ENCODE assay signal across 29 cellular contexts in the genomic region with DNA sequence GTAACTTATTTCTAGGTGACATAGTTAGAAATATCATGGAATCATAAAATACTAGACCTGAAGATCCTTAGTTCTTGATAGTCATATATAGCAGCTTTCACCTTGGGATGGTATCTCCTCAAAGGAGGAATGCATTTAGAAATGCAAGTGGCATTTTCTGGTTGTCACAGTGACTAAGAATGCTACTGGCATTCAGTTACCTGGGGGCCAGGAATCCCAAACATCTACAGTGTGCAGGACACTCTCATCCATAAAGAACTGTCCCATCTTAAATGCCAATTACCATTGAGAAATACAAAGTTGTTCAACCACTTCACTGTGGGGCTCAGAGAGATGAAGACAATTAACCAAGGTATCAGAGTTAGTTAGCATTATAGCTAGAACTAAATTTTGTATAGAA.
"Had no signal": no experiment of that assay in that cellular context is flagged by ENCODE, and none has a peak within 500 bp of the region (broad histone marks: within the 10 kb centered on the region; RNA-seq: fewer than 3 reads in every experiment).

No MANE protein-coding gene starts in this region.

- H3K9me3 Mint-ChIP-seq: activated CD4-positive, alpha-beta memory T cell treated with anti-CD3 and anti-CD28 coated beads for 36 hours; activated CD4-positive, alpha-beta T cell treated with anti-CD3 and anti-CD28 coated beads, Interleukin-2, amount 10 ng/mL, durations not matched to agents 7 days and 5 days; activated naive CD4-positive, alpha-beta T cell treated with anti-CD3 and anti-CD28 coated beads for 36 hours; activated T-helper 17 cell treated with anti-CD3 and anti-CD28 coated beads, Interleukin-2, amount 50 U/mL, for 72 hours; brain; T-cell had no signal

- H3K27ac Mint-ChIP-seq: activated CD4-positive, alpha-beta memory T cell treated with anti-CD3 and anti-CD28 coated beads for 36 hours; activated CD4-positive, alpha-beta T cell treated with anti-CD3 and anti-CD28 coated beads, Interleukin-2, amount 10 ng/mL, durations not matched to agents 7 days and 5 days; activated naive CD4-positive, alpha-beta T cell treated with anti-CD3 and anti-CD28 coated beads for 36 hours; activated naive CD8-positive, alpha-beta T cell; activated T-helper 17 cell treated with anti-CD3 and anti-CD28 coated beads, Interleukin-2, amount 50 U/mL, for 72 hours; T-cell had no signal

- H3K27ac ChIP-seq: SK-N-MC had no signal

- ATAC-seq: activated T-helper 17 cell treated with anti-CD3 and anti-CD28 coated beads, Interleukin-2, amount 50 U/mL, for 72 hours; T-cell had no signal

- H3K4me3 ChIP-seq: SK-N-MC had no signal

- DNase-seq: activated CD4-positive, alpha-beta memory T cell treated with anti-CD3 and anti-CD28 coated beads for 36 hours; activated CD4-positive, alpha-beta T cell treated with anti-CD3 and anti-CD28 coated beads, Interleukin-2, amount 10 ng/mL, durations not matched to agents 7 days and 5 days; activated CD4-positive, CD25-positive, alpha-beta regulatory T cell; activated CD8-positive, alpha-beta memory T cell treated with anti-CD3 and anti-CD28 coated beads for 24 hours; activated gamma-delta T cell; activated naive CD4-positive, alpha-beta T cell treated with anti-CD3 and anti-CD28 coated beads for 36 hours; activated T-cell treated with anti-CD3 and anti-CD28 coated beads, Interleukin-2, amount 50 U/mL, for 48 hours; amygdala; Kasumi-1; KBM-7; MV-4-11; NCI-H1092 treated with DMSO at 0.1 percent for 48 hours; NCI-H1417 treated with DMSO at 0.1 percent for 48 hours; NCI-H1694; NCI-H2029; NCI-H2107; NCI-H446; NCI-H524 treated with DMSO at 0.1 percent for 48 hours; NCI-H82; OCI-M1; T-cell; T-helper 2 cell; T1000 had no signal

- FAIRE-seq: astrocyte, TTC549 had no signal

- H3K27me3 Mint-ChIP-seq: brain had no signal

- H3K36me3 Mint-ChIP-seq: activated CD4-positive, alpha-beta memory T cell treated with anti-CD3 and anti-CD28 coated beads for 36 hours; activated naive CD8-positive, alpha-beta T cell; brain; T-cell had no signal

- H3K4me3 Mint-ChIP-seq: activated CD4-positive, alpha-beta memory T cell treated with anti-CD3 and anti-CD28 coated beads for 36 hours; activated CD4-positive, alpha-beta T cell treated with anti-CD3 and anti-CD28 coated beads, Interleukin-2, amount 10 ng/mL, durations not matched to agents 7 days and 5 days; activated naive CD4-positive, alpha-beta T cell treated with anti-CD3 and anti-CD28 coated beads for 36 hours; activated naive CD8-positive, alpha-beta T cell; activated T-helper 17 cell treated with anti-CD3 and anti-CD28 coated beads, Interleukin-2, amount 50 U/mL, for 72 hours; brain; T-cell had no signal
